ENCODE assay signal across 1 cellular context in genomic region chr1:93076268-93076667, GRCh38.
TF ChIP-seq lines count a peak whose summit lies in the region.

No MANE protein-coding gene starts in this region.

TF ChIP-seq in GM23338, 12 proteins besides CTCF, POLR2A, EP300 and RAD21 (continued from another document):
- TF ChIP-seq, protein P1, sequence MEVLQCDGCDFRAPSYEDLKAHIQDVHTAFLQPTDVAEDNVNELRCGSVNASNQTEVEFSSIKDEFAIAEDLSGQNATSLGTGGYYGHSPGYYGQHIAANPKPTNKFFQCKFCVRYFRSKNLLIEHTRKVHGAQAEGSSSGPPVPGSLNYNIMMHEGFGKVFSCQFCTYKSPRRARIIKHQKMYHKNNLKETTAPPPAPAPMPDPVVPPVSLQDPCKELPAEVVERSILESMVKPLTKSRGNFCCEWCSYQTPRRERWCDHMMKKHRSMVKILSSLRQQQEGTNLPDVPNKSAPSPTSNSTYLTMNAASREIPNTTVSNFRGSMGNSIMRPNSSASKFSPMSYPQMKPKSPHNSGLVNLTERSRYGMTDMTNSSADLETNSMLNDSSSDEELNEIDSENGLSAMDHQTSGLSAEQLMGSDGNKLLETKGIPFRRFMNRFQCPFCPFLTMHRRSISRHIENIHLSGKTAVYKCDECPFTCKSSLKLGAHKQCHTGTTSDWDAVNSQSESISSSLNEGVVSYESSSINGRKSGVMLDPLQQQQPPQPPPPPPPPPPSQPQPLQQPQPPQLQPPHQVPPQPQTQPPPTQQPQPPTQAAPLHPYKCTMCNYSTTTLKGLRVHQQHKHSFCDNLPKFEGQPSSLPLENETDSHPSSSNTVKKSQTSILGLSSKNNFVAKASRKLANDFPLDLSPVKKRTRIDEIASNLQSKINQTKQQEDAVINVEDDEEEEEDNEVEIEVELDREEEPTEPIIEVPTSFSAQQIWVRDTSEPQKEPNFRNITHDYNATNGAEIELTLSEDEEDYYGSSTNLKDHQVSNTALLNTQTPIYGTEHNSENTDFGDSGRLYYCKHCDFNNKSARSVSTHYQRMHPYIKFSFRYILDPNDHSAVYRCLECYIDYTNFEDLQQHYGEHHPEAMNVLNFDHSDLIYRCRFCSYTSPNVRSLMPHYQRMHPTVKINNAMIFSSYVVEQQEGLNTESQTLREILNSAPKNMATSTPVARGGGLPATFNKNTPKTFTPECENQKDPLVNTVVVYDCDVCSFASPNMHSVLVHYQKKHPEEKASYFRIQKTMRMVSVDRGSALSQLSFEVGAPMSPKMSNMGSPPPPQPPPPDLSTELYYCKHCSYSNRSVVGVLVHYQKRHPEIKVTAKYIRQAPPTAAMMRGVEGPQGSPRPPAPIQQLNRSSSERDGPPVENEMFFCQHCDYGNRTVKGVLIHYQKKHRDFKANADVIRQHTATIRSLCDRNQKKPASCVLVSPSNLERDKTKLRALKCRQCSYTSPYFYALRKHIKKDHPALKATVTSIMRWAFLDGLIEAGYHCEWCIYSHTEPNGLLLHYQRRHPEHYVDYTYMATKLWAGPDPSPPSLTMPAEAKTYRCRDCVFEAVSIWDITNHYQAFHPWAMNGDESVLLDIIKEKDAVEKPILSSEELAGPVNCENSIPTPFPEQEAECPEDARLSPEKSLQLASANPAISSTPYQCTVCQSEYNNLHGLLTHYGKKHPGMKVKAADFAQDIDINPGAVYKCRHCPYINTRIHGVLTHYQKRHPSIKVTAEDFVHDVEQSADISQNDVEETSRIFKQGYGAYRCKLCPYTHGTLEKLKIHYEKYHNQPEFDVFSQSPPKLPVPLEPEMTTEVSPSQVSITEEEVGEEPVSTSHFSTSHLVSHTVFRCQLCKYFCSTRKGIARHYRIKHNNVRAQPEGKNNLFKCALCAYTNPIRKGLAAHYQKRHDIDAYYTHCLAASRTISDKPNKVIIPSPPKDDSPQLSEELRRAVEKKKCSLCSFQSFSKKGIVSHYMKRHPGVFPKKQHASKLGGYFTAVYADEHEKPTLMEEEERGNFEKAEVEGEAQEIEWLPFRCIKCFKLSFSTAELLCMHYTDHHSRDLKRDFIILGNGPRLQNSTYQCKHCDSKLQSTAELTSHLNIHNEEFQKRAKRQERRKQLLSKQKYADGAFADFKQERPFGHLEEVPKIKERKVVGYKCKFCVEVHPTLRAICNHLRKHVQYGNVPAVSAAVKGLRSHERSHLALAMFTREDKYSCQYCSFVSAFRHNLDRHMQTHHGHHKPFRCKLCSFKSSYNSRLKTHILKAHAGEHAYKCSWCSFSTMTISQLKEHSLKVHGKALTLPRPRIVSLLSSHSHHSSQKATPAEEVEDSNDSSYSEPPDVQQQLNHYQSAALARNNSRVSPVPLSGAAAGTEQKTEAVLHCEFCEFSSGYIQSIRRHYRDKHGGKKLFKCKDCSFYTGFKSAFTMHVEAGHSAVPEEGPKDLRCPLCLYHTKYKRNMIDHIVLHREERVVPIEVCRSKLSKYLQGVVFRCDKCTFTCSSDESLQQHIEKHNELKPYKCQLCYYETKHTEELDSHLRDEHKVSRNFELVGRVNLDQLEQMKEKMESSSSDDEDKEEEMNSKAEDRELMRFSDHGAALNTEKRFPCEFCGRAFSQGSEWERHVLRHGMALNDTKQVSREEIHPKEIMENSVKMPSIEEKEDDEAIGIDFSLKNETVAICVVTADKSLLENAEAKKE (CRISPR knock-in tag; IDR thresholded peaks at IDR 0.05), result no peak
- TF ChIP-seq EZH2phosphoT487 (IDR thresholded peaks at IDR 0.05; ENCODE audit: unreplicated experiment), result no peak
- TF ChIP-seq REST (IDR thresholded peaks at IDR 0.05; ENCODE audit: unreplicated experiment), result no peak
- TF ChIP-seq NANOG (IDR thresholded peaks at IDR 0.05; ENCODE audit: borderline replicate concordance), result no peak
- TF ChIP-seq POLR2AphosphoS5 (IDR thresholded peaks at IDR 0.05; ENCODE audit: low read depth), result no peak
- TF ChIP-seq CREB1 (CRISPR knock-in tag; IDR thresholded peaks at IDR 0.05; ENCODE audit: low read depth), result no peak
- TF ChIP-seq STAT1 (IDR thresholded peaks at IDR 0.05; ENCODE audit: unreplicated experiment), result no peak
TF ChIP-seq in GM23338: peak in this region for 0.
